Comparison of ENCODE assay signal across 21 cellular contexts in the genomic region with DNA sequence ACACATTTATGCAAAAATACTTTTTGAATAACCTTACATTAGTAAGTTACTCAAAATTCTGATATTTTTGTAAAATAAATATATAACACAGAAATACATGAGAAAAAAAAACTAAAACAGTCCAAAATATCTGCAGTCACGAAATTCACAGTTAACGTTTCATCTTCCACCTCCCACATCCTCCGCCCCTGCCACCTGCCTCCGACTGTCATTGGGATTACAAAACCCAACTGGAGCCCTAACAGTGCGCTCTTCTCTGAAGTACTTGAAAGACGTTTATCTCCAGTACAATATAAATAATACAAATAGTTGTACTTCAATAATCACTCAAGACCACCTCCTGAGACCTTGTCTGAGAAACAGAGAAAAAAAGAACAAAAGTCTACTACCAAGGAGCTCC.
DNase-seq lines count a peak whose midpoint lies in the region; ATAC-seq, FAIRE-seq and TF ChIP-seq lines count a peak whose summit lies in the region.
"Had no signal": no experiment of that assay in that cellular context is flagged by ENCODE, and none has a peak within 500 bp of the region (broad histone marks: within the 10 kb centered on the region; RNA-seq: fewer than 3 reads in every experiment).

No MANE protein-coding gene starts in this region.

- no peak for DNase-seq in D721Med (ENCODE audit: insufficient read length, low spot score)
- DNase-seq in NB4 (ENCODE audit: low read depth) = peak; percentile 36
- DNase-seq in breast epithelium (ENCODE audit: low spot score in 2 of 2) = no peak
- no peak for DNase-seq in COLO829 (ENCODE audit: low spot score)
- DNase-seq: ACHN; CD4-positive, alpha-beta T cell; DND-41; GDM1; NCI-H1092 treated with DMSO at 0.1 percent for 48 hours; NCI-H187; NCI-H2171; NCI-H510A treated with DMSO at 0.1 percent for 48 hours; NK-92 treated with Interleukin-12 subunit alpha and Interleukin-12 subunit beta, amount 100 ng/mL, for 24 hours; OCI-M1; RPMI8226 had no signal

- no peak for TF ChIP-seq POLR2A in NB4 (IDR thresholded peaks at IDR 0.05; ENCODE audit: extremely low read depth, insufficient read length)
- no peak for TF ChIP-seq POLR2A in breast epithelium (IDR thresholded peaks at IDR 0.05)

- H3K27ac ChIP-seq in angular gyrus (ENCODE audit: low read depth, low read length) = peak overlapping the region; percentile 24
- H3K27ac ChIP-seq in neutrophil = peak overlapping the region; percentile 78
- H3K27ac ChIP-seq in breast epithelium = no peak overlapping the region

- H3K9me3 ChIP-seq in neutrophil (no peaks in the 10 kb centered on the region), breast epithelium (no peaks in the 10 kb centered on the region)

- H3K4me1 ChIP-seq in neutrophil (ENCODE audit: control insufficient read depth in 1 of 2, insufficient read depth in 1 of 2, low read depth in 1 of 2, low read length in 1 of 2) (peaks cover 26 to 49% of the 10 kb centered on the region in 2 experiments), breast epithelium (no peaks in the 10 kb centered on the region)

- peak; percentile 21 for FAIRE-seq in D721Med (lab: Jason Lieb, UNC)
- FAIRE-seq: GM12892, H1 had no signal

- H3K36me3 ChIP-seq in neutrophil (no peaks in the 10 kb centered on the region), breast epithelium (peaks cover under 1% of the 10 kb centered on the region)

- H3K27me3 ChIP-seq in neutrophil = no peaks in the 10 kb centered on the region
- no peaks in the 10 kb centered on the region for H3K27me3 ChIP-seq in breast epithelium

- ATAC-seq in HG02970 (IDR thresholded peaks at IDR 0.05; ENCODE audit: low FRiP score, unreplicated experiment) = no peak
- no peak for ATAC-seq in HG03520 (IDR thresholded peaks at IDR 0.05; ENCODE audit: unreplicated experiment)

- no peak overlapping the region for H3K4me3 ChIP-seq in NB4 (ENCODE audit: low read depth, low read length)
- no peak overlapping the region for H3K4me3 ChIP-seq in neutrophil (ENCODE audit: low read depth in 1 of 2, low read length in 1 of 2)
- H3K4me3 ChIP-seq in breast epithelium = no peak overlapping the region

- TF ChIP-seq CTCF in D721Med (IDR thresholded peaks at IDR 0.05; ENCODE audit: insufficient read depth, missing control alignments) (no peak), NB4 (IDR thresholded peaks at IDR 0.05; ENCODE audit: low read depth, low read length) (no peak), neutrophil (IDR thresholded peaks at IDR 0.05) (no peak), breast epithelium (IDR thresholded peaks at IDR 0.05) (no peak)

- intact Hi-C loops in breast epithelium (cut with DNase I; ENCODE audit: low total_unique reads) = no loop called here

Comparison
In these comparisons a context has a peak if more than half of its experiments do, and no peak if none do; other contexts are left out.
1. H3K27ac ChIP-seq: peak in angular gyrus (single experiment) and neutrophil (single experiment); none in breast epithelium (0 of 2).